In the genomic region with DNA sequence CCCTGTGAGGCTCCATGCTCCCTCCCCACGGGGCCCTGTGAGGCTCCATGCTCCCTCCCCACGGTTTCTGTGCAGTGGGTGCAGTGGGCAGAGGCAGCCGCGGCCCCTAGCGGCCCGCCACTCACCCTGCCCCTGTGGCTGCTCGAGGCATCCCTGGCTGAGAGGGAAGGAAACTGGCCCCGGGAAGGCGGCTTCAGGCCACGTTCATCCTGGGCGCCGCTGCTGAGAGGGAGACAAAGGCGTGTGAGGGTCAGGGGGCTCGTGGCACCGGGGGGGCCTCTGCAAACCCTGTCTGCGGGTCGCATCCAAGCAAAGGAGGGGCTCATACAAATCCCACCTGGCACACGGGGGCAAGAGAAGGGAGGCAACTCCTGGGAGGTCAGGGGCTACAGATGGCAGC, we compare ENCODE assay signal across 29 cellular contexts. TPM values are rescaled to one million over a fixed set of nuclear protein-coding genes. Genes with fewer than 3 reads are reported as not detected.
DNase-seq lines count a peak whose midpoint lies in the region; ATAC-seq, FAIRE-seq and TF ChIP-seq lines count a peak whose summit lies in the region.
"Had no signal": no experiment of that assay in that cellular context is flagged by ENCODE, and none has a peak within 500 bp of the region (broad histone marks: within the 10 kb centered on the region; RNA-seq: fewer than 3 reads in every experiment).

No MANE protein-coding gene starts in this region.

- H3K9me3 ChIP-seq in HepG2 (ENCODE audit: low read length): no peaks in the 10 kb centered on the region
- H3K9me3 ChIP-seq in right lobe of liver: no peaks in the 10 kb centered on the region
- H3K9me3 ChIP-seq: Peyer's patch, SJCRH30 had no signal

- H3K4me1 Mint-ChIP-seq in GM23338: no peaks in the 10 kb centered on the region
- H3K4me1 Mint-ChIP-seq: IgD-negative memory B cell had no signal

- H3K9me2 ChIP-seq in GM23338 (ENCODE audit: insufficient read depth): no peaks in the 10 kb centered on the region

- H3K4me3 ChIP-seq in HepG2 (replicated peaks in 1 of 3; ENCODE audit: insufficient read depth in 1 of 3, low read depth in 2 of 3, low read length in 3 of 3) (no peak overlapping the region), right lobe of liver (no peak overlapping the region), GM23338 (no peak overlapping the region), brain microvascular endothelial cell (ENCODE audit: low read depth, low read length) (no peak overlapping the region)
- H3K4me3 ChIP-seq: Peyer's patch, SJCRH30 had no signal

- no peak for TF ChIP-seq POLR2A in HepG2 (IDR thresholded peaks at IDR 0.05; ENCODE audit: insufficient read depth in 1 of 2, low read depth in 2 of 2, low read length in 2 of 2)
- TF ChIP-seq POLR2A in right lobe of liver (IDR thresholded peaks at IDR 0.05): no peak

- ATAC-seq in HepG2 (no peak), right lobe of liver (no peak), GM23338 (peak; percentile 4; the same call in 2 of the 3 replicates), HG03280 (IDR thresholded peaks at IDR 0.05; ENCODE audit: unreplicated experiment) (no peak)
- ATAC-seq: CD8-positive, alpha-beta T cell had no signal

- H3K9ac ChIP-seq in HepG2 (ENCODE audit: insufficient read depth, low read depth, low read length): no peak overlapping the region

- intact Hi-C loops in HepG2 (cut with micrococcal nuclease; ENCODE audit: unreplicated experiment): no loop called here
- intact Hi-C loops in right lobe of liver (cut with DNase I): no loop called here

- BruUV-seq in HepG2 (replicated peaks; lab: Mats Ljungman, UMichigan): no TSS peak

- H3K4me1 ChIP-seq in HepG2 (ENCODE audit: insufficient read depth, low read length) (no peaks in the 10 kb centered on the region), right lobe of liver (no peaks in the 10 kb centered on the region), GM23338 (ENCODE audit: insufficient read depth) (no peaks in the 10 kb centered on the region)
- H3K4me1 ChIP-seq: Peyer's patch, SJCRH30 had no signal

- no peaks in the 10 kb centered on the region; the same call in 2 of the 3 replicates for H3K36me3 Mint-ChIP-seq in GM23338 (ENCODE audit: low read depth)
- H3K36me3 Mint-ChIP-seq: IgD-negative memory B cell had no signal

- no peaks in the 10 kb centered on the region for H3F3A ChIP-seq in GM23338 (replicated peaks; ENCODE audit: low read depth)

- TF ChIP-seq CTCF in HepG2 (CRISPR knock-in tag; IDR thresholded peaks at IDR 0.05): no peak
- no peak for TF ChIP-seq CTCF in right lobe of liver (IDR thresholded peaks at IDR 0.05)
- TF ChIP-seq CTCF in GM23338 (conservative IDR thresholded peaks at IDR 0.05; ENCODE audit: low read depth in 2 of 2): no peak
- peak; percentile 19 for TF ChIP-seq CTCF in brain microvascular endothelial cell (IDR thresholded peaks at IDR 0.05; ENCODE audit: low read depth, low read length, missing control alignments)

- H3K4me3 Mint-ChIP-seq in GM23338: no peak overlapping the region
- H3K4me3 Mint-ChIP-seq: CD8-positive, alpha-beta T cell; IgD-negative memory B cell had no signal

- H2AFZ ChIP-seq in HepG2 (ENCODE audit: low read length): no peak overlapping the region
- H2AFZ ChIP-seq in GM23338: no peak overlapping the region

- DNase-seq in HepG2 (ENCODE audit: low spot score): no peak
- DNase-seq in right lobe of liver: no peak
- no peak for DNase-seq in GM23338 (ENCODE audit: low spot score)
- DNase-seq in brain microvascular endothelial cell: no peak
- DNase-seq in iPS-NIHi7 (ENCODE audit: extremely low spot score): no peak
- no peak for DNase-seq in middle frontal gyrus (ENCODE audit: extremely low spot score, low spot score)
- DNase-seq: ACHN; Calu3; CD8-positive, alpha-beta T cell; DMS153; GDM1; GOT3; HCEC 1CT; Karpas-422; MV-4-11; NCI-H1105 treated with DMSO at 0.1 percent for 48 hours; NCI-H1694; NCI-H2081; NCI-H2171; NCI-H345; NCI-H524; NCI-H774; NK-92 treated with Interleukin-12 subunit alpha and Interleukin-12 subunit beta, amount 100 ng/mL, for 24 hours; Peyer's patch; SJCRH30 had no signal

- TF ChIP-seq RAD21 in HepG2 (CRISPR knock-in tag; IDR thresholded peaks at IDR 0.05): no peak

- in situ Hi-C loops in HepG2 (cut with HindIII; ENCODE audit: extremely low pct_ligation_motif_present, low pct_unique_long_range_greater_than_20kb): no loop called here
- in situ Hi-C loops in brain microvascular endothelial cell (cut with HindIII; ENCODE audit: low pct_ligation_motif_present, low sequenced_read_pairs): no loop called here

- H3K27me3 Mint-ChIP-seq in GM23338 (ENCODE audit: insufficient read depth, low read depth, poor library complexity): peaks cover 3% of the 10 kb centered on the region
- H3K27me3 Mint-ChIP-seq: IgD-negative memory B cell had no signal

- FAIRE-seq in HepG2 (lab: Jason Lieb, UNC): no peak

- WGBS in HepG2 (ENCODE audit: low lambda C conversion rate): 96% methylated on average over 12 of the region's 18 CpGs
- no CpG with 5 or more reads among the region's 18 CpGs for WGBS in right lobe of liver (ENCODE audit: insufficient coverage, low coverage, low lambda C conversion rate, missing lambda C conversion rate)

- POLR2A ChIA-PET in HepG2 (lab: Yijun Ruan, JAX): no interaction called here

- H3K27ac ChIP-seq in HepG2 (ENCODE audit: extremely low read length, insufficient read depth, low read length) (no peak overlapping the region), right lobe of liver (no peak overlapping the region), GM23338 (ENCODE audit: low read depth) (no peak overlapping the region), brain microvascular endothelial cell (no peak overlapping the region)
- H3K27ac ChIP-seq: Peyer's patch, SJCRH30 had no signal

- CTCF ChIA-PET in HepG2 (lab: Yijun Ruan, JAX; ENCODE audit: low intra/inter-chr PET ratio, low total read pairs): no interaction called here

- no peak overlapping the region for H3K27ac Mint-ChIP-seq in GM23338
- H3K27ac Mint-ChIP-seq: CD8-positive, alpha-beta T cell had no signal

- H3K79me2 ChIP-seq in HepG2 (ENCODE audit: insufficient read depth, low read length) (no peaks in the 10 kb centered on the region), GM23338 (replicated peaks; ENCODE audit: insufficient read depth) (no peaks in the 10 kb centered on the region)

- H3K4me2 ChIP-seq in HepG2 (ENCODE audit: low read depth, low read length) (no peak overlapping the region), GM23338 (no peak overlapping the region)

- no peaks in the 10 kb centered on the region for H3K9me3 Mint-ChIP-seq in GM23338
- H3K9me3 Mint-ChIP-seq: CD8-positive, alpha-beta T cell; IgD-negative memory B cell had no signal

- H3K36me3 ChIP-seq in HepG2 (replicated peaks in 1 of 2; ENCODE audit: control insufficient read depth in 1 of 2, insufficient read depth in 2 of 2, low read length in 2 of 2): peaks cover 6 to 12% of the 10 kb centered on the region in 2 experiments; a peak in 1 of 5 replicates
- no peaks in the 10 kb centered on the region for H3K36me3 ChIP-seq in right lobe of liver
- no peaks in the 10 kb centered on the region for H3K36me3 ChIP-seq in GM23338 (ENCODE audit: insufficient read depth)
- H3K36me3 ChIP-seq in brain microvascular endothelial cell (replicated peaks): peaks cover 11% of the 10 kb centered on the region
- H3K36me3 ChIP-seq: SJCRH30 had no signal

- TF ChIP-seq EP300 in HepG2 (IDR thresholded peaks at IDR 0.05; ENCODE audit: low read depth in 2 of 2, low read length in 2 of 2) (no peak), HepG2 (CRISPR knock-in tag; IDR thresholded peaks at IDR 0.05; ENCODE audit: borderline replicate concordance) (no peak)

- H3K27me3 ChIP-seq in HepG2 (ENCODE audit: control insufficient read depth in 1 of 2, insufficient read depth in 2 of 2, low read length in 2 of 2): no peaks in the 10 kb centered on the region
- no peaks in the 10 kb centered on the region for H3K27me3 ChIP-seq in right lobe of liver
- no peaks in the 10 kb centered on the region for H3K27me3 ChIP-seq in GM23338 (ENCODE audit: insufficient read depth)
- H3K27me3 ChIP-seq in brain microvascular endothelial cell (replicated peaks): no peaks in the 10 kb centered on the region
- H3K27me3 ChIP-seq: Peyer's patch, SJCRH30 had no signal

- no peaks in the 10 kb centered on the region for H4K20me1 ChIP-seq in HepG2 (ENCODE audit: insufficient read depth, low read length)
- no peaks in the 10 kb centered on the region for H4K20me1 ChIP-seq in GM23338 (replicated peaks; ENCODE audit: insufficient read depth)

RNA-seq across cellular contexts. Expression of a gene that starts 8.5 kb away (rescaled TPM):
- 13.1 and 20.1 TPM in 2 replicates for total RNA-seq in HepG2 (2016; rRNA removed; fragmentation: Illumina TruSeq; extraction: Trizol)
- 16.2 and 18.7 TPM in 2 replicates for total RNA-seq in HepG2 (2016; cell fraction: cytosol; rRNA removed; fragmentation: Illumina TruSeq; extraction: Trizol; ENCODE audit: low read depth)
- 11.7 and 23.2 TPM in 2 replicates for total RNA-seq in HepG2 (2016; cell fraction: insoluble cytoplasmic fraction; rRNA removed; fragmentation: Illumina TruSeq; extraction: Trizol)
- 22.7 and 31.0 TPM in 2 replicates for total RNA-seq in HepG2 (2016; cell fraction: membrane; rRNA removed; fragmentation: Illumina TruSeq; extraction: Trizol)
- total RNA-seq in HepG2 (2016; cell fraction: nucleus; rRNA removed; fragmentation: Illumina TruSeq; extraction: Trizol): 15.4 and 16.3 TPM in 2 replicates
- polyA plus RNA-seq in HepG2 (2011; rRNA removed): 8.0 and 13.1 TPM in 2 replicates
- polyA plus RNA-seq in HepG2 (2011; cell fraction: cytosol; rRNA removed): 6.8 and 14.6 TPM in 2 replicates
- 84.7 and 108 TPM in 2 replicates for polyA plus RNA-seq in HepG2 (2011; cell fraction: nucleus; rRNA removed)
- 7.4 and 9.9 TPM in 2 replicates for polyA plus RNA-seq in HepG2 (2012)
- 17.7 and 23.4 TPM in 2 replicates for polyA plus RNA-seq in HepG2 (2016; cell fraction: cytosol; fragmentation: Illumina TruSeq; extraction: Trizol; ENCODE audit: low read depth)
- 12.0 and 13.3 TPM in 2 replicates for polyA plus RNA-seq in HepG2 (2016; cell fraction: insoluble cytoplasmic fraction; fragmentation: Illumina TruSeq; extraction: Trizol; ENCODE audit: low read depth)
- 19.5 and 21.9 TPM in 2 replicates for polyA plus RNA-seq in HepG2 (2016; cell fraction: membrane; fragmentation: Illumina TruSeq; extraction: Trizol; ENCODE audit: low read depth)
- polyA plus RNA-seq in HepG2 (2016; cell fraction: nucleus; fragmentation: Illumina TruSeq; extraction: Trizol; ENCODE audit: insufficient read depth, low read depth): 26.7 and 31.2 TPM in 2 replicates
- polyA minus RNA-seq in HepG2 (2011; rRNA and poly(A)+ RNA removed; ENCODE audit: low replicate concordance): 3.6 and 9.9 TPM in 2 replicates
- 3.6 and 4.5 TPM in 2 replicates for polyA minus RNA-seq in HepG2 (2011; cell fraction: cytosol; rRNA and poly(A)+ RNA removed)
- 13.3 and 17.1 TPM in 2 replicates for polyA minus RNA-seq in HepG2 (2011; cell fraction: nucleus; rRNA and poly(A)+ RNA removed)
- total RNA-seq in right lobe of liver: 10 to 100 TPM in 4 of 6 experiments, 1 to 10 TPM in 2; 6.9 to 15.4 (median 13.1) TPM
- total RNA-seq in GM23338 (2014; rRNA removed; shearing (Covaris generic)): 23.2 and 24.0 TPM in 2 replicates
- polyA plus RNA-seq in GM23338 (2016; fragmentation: Nextera tagmentation; extraction: Ambion mirVana): 11.0 and 15.4 TPM in 2 replicates

RNA-seq across cellular contexts. Expression of a gene that starts 22.7 kb away (rescaled TPM):
- 0.07 TPM in 1 of 2 replicates, not detected in the other for total RNA-seq in HepG2 (2016; rRNA removed; fragmentation: Illumina TruSeq; extraction: Trizol)
- total RNA-seq in HepG2 (2016; cell fraction: cytosol; rRNA removed; fragmentation: Illumina TruSeq; extraction: Trizol; ENCODE audit: low read depth): not detected in 2 replicates
- 0.09 TPM in 1 of 2 replicates, not detected in the other for total RNA-seq in HepG2 (2016; cell fraction: insoluble cytoplasmic fraction; rRNA removed; fragmentation: Illumina TruSeq; extraction: Trizol)
- total RNA-seq in HepG2 (2016; cell fraction: membrane; rRNA removed; fragmentation: Illumina TruSeq; extraction: Trizol): 0.14 TPM in 1 of 2 replicates, not detected in the other
- total RNA-seq in HepG2 (2016; cell fraction: nucleus; rRNA removed; fragmentation: Illumina TruSeq; extraction: Trizol): not detected in 2 replicates
- polyA plus RNA-seq in HepG2 (2011; rRNA removed): 0.09 and 0.20 TPM in 2 replicates
- 0.05 and 0.06 TPM in 2 replicates for polyA plus RNA-seq in HepG2 (2011; cell fraction: cytosol; rRNA removed)
- 0.37 and 0.55 TPM in 2 replicates for polyA plus RNA-seq in HepG2 (2011; cell fraction: nucleus; rRNA removed)
- 0.27 and 0.31 TPM in 2 replicates for polyA plus RNA-seq in HepG2 (2012)
- polyA plus RNA-seq in HepG2 (2016; cell fraction: cytosol; fragmentation: Illumina TruSeq; extraction: Trizol; ENCODE audit: low read depth): 0.08 TPM in 1 of 2 replicates, not detected in the other
- 0.14 TPM in 1 of 2 replicates, not detected in the other for polyA plus RNA-seq in HepG2 (2016; cell fraction: insoluble cytoplasmic fraction; fragmentation: Illumina TruSeq; extraction: Trizol; ENCODE audit: low read depth)
- polyA plus RNA-seq in HepG2 (2016; cell fraction: membrane; fragmentation: Illumina TruSeq; extraction: Trizol; ENCODE audit: low read depth): 0.18 TPM in 1 of 2 replicates, not detected in the other
- polyA plus RNA-seq in HepG2 (2016; cell fraction: nucleus; fragmentation: Illumina TruSeq; extraction: Trizol; ENCODE audit: insufficient read depth, low read depth): 0.11 and 0.37 TPM in 2 replicates
- 0.02 and 11.4 TPM in 2 replicates for polyA minus RNA-seq in HepG2 (2011; rRNA and poly(A)+ RNA removed; ENCODE audit: low replicate concordance)
- polyA minus RNA-seq in HepG2 (2011; cell fraction: cytosol; rRNA and poly(A)+ RNA removed): 0.70 TPM in 1 of 2 replicates, not detected in the other
- polyA minus RNA-seq in HepG2 (2011; cell fraction: nucleus; rRNA and poly(A)+ RNA removed): 0.26 and 0.50 TPM in 2 replicates
- 1 to 10 TPM in 4 of 6 experiments, under 1 TPM in 2; 0.92 to 2.0 (median 1.2) TPM for total RNA-seq in right lobe of liver
- total RNA-seq in GM23338 (2014; rRNA removed; shearing (Covaris generic)): 0.83 and 2.0 TPM in 2 replicates
- polyA plus RNA-seq in GM23338 (2016; fragmentation: Nextera tagmentation; extraction: Ambion mirVana): 0.50 and 0.53 TPM in 2 replicates
- total RNA-seq: Calu3 had no signal

RNA-seq across cellular contexts. Expression of a gene that starts 30.8 kb away (rescaled TPM):
- total RNA-seq in HepG2 (2016; rRNA removed; fragmentation: Illumina TruSeq; extraction: Trizol) (87.6 and 106 TPM in 2 replicates), right lobe of liver (10 to 100 TPM; 68.3 to 97.6 (median 73.7) TPM)
- total RNA-seq in HepG2 (2016; cell fraction: cytosol; rRNA removed; fragmentation: Illumina TruSeq; extraction: Trizol; ENCODE audit: low read depth): 13.9 and 14.6 TPM in 2 replicates
- total RNA-seq in HepG2 (2016; cell fraction: insoluble cytoplasmic fraction; rRNA removed; fragmentation: Illumina TruSeq; extraction: Trizol): 76.5 and 112 TPM in 2 replicates
- total RNA-seq in HepG2 (2016; cell fraction: membrane; rRNA removed; fragmentation: Illumina TruSeq; extraction: Trizol): 27.9 TPM in 2 replicates
- total RNA-seq in HepG2 (2016; cell fraction: nucleus; rRNA removed; fragmentation: Illumina TruSeq; extraction: Trizol): 51.1 and 56.0 TPM in 2 replicates
- polyA plus RNA-seq in HepG2 (2011; rRNA removed) (92.8 and 113 TPM in 2 replicates), GM23338 (2016; fragmentation: Nextera tagmentation; extraction: Ambion mirVana) (39.9 and 40.3 TPM in 2 replicates)
- polyA plus RNA-seq in HepG2 (2011; cell fraction: cytosol; rRNA removed): 71.8 and 109 TPM in 2 replicates
- 444 and 640 TPM in 2 replicates for polyA plus RNA-seq in HepG2 (2011; cell fraction: nucleus; rRNA removed)
- 83.1 and 108 TPM in 2 replicates for polyA plus RNA-seq in HepG2 (2012)
- 10.0 and 11.5 TPM in 2 replicates for polyA plus RNA-seq in HepG2 (2016; cell fraction: cytosol; fragmentation: Illumina TruSeq; extraction: Trizol; ENCODE audit: low read depth)
- polyA plus RNA-seq in HepG2 (2016; cell fraction: insoluble cytoplasmic fraction; fragmentation: Illumina TruSeq; extraction: Trizol; ENCODE audit: low read depth): 69.5 and 87.4 TPM in 2 replicates
- 16.7 and 19.2 TPM in 2 replicates for polyA plus RNA-seq in HepG2 (2016; cell fraction: membrane; fragmentation: Illumina TruSeq; extraction: Trizol; ENCODE audit: low read depth)
- polyA plus RNA-seq in HepG2 (2016; cell fraction: nucleus; fragmentation: Illumina TruSeq; extraction: Trizol; ENCODE audit: insufficient read depth, low read depth): 107 and 115 TPM in 2 replicates
- polyA minus RNA-seq in HepG2 (2011; rRNA and poly(A)+ RNA removed; ENCODE audit: low replicate concordance): 90.7 and 203 TPM in 2 replicates
- 72.1 and 83.6 TPM in 2 replicates for polyA minus RNA-seq in HepG2 (2011; cell fraction: cytosol; rRNA and poly(A)+ RNA removed)
- 51.9 and 52.8 TPM in 2 replicates for polyA minus RNA-seq in HepG2 (2011; cell fraction: nucleus; rRNA and poly(A)+ RNA removed)
- 92.3 and 106 TPM in 2 replicates for total RNA-seq in GM23338 (2014; rRNA removed; shearing (Covaris generic))

RNA-seq across cellular contexts. Expression of a gene that starts 45.0 kb away (rescaled TPM):
- total RNA-seq in HepG2 (2016; rRNA removed; fragmentation: Illumina TruSeq; extraction: Trizol) (not detected in 2 replicates), right lobe of liver (not detected)
- total RNA-seq in HepG2 (2016; cell fraction: cytosol; rRNA removed; fragmentation: Illumina TruSeq; extraction: Trizol; ENCODE audit: low read depth): not detected in 2 replicates
- total RNA-seq in HepG2 (2016; cell fraction: insoluble cytoplasmic fraction; rRNA removed; fragmentation: Illumina TruSeq; extraction: Trizol): not detected in 2 replicates
- total RNA-seq in HepG2 (2016; cell fraction: membrane; rRNA removed; fragmentation: Illumina TruSeq; extraction: Trizol): not detected in 2 replicates
- not detected in 2 replicates for total RNA-seq in HepG2 (2016; cell fraction: nucleus; rRNA removed; fragmentation: Illumina TruSeq; extraction: Trizol)
- polyA plus RNA-seq in HepG2 (2011; rRNA removed) (not detected in 2 replicates), GM23338 (2016; fragmentation: Nextera tagmentation; extraction: Ambion mirVana) (not detected in 2 replicates)
- not detected in 2 replicates for polyA plus RNA-seq in HepG2 (2011; cell fraction: cytosol; rRNA removed)
- not detected in 2 replicates for polyA plus RNA-seq in HepG2 (2011; cell fraction: nucleus; rRNA removed)
- polyA plus RNA-seq in HepG2 (2012): not detected in 2 replicates
- polyA plus RNA-seq in HepG2 (2016; cell fraction: cytosol; fragmentation: Illumina TruSeq; extraction: Trizol; ENCODE audit: low read depth): not detected in 2 replicates
- polyA plus RNA-seq in HepG2 (2016; cell fraction: insoluble cytoplasmic fraction; fragmentation: Illumina TruSeq; extraction: Trizol; ENCODE audit: low read depth): not detected in 2 replicates
- polyA plus RNA-seq in HepG2 (2016; cell fraction: membrane; fragmentation: Illumina TruSeq; extraction: Trizol; ENCODE audit: low read depth): not detected in 2 replicates
- polyA plus RNA-seq in HepG2 (2016; cell fraction: nucleus; fragmentation: Illumina TruSeq; extraction: Trizol; ENCODE audit: insufficient read depth, low read depth): not detected in 2 replicates
- polyA minus RNA-seq in HepG2 (2011; rRNA and poly(A)+ RNA removed; ENCODE audit: low replicate concordance): 0.07 TPM in 1 of 2 replicates, not detected in the other
- not detected in 2 replicates for polyA minus RNA-seq in HepG2 (2011; cell fraction: cytosol; rRNA and poly(A)+ RNA removed)
- not detected in 2 replicates for polyA minus RNA-seq in HepG2 (2011; cell fraction: nucleus; rRNA and poly(A)+ RNA removed)
- total RNA-seq in GM23338 (2014; rRNA removed; shearing (Covaris generic)): 0.10 TPM in 1 of 2 replicates, not detected in the other
- total RNA-seq: Calu3; CD8-positive, alpha-beta T cell; HT1080; M059J had no signal
